Comparison of ENCODE assay signal across 8 cellular contexts in the genomic region with DNA sequence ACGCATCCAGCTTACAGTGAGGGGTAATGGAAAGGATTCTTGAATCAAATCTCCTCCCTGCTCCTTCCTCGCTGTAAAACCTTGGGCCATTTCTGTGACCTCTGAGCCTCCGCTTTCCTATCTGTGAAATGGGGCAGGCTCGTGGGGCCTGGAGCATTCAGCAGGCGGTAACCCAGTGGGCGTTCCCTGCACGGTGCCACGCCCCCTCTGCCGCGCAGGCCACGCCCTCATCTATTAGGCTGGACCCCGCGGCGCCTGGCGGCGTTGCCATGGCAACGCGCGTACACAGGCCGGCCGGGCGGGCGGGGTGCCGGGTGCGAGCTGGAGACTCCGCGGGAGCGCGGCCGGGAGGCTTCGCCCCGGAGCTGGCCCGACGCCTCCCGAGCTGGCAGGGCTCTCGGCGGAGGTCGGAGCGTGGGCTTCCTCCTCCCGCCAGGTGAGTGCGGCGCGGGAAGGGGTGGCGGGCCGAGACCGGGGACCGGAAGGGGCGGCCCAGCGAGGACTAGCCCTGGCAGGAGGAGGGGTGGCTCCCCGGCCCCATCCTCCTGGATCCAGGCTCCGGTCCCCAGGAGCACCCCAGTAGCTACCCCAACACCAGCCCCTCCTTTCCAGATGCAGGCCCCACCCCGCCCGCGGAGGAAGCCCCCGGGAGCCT. TPM values are rescaled to one million over a fixed set of nuclear protein-coding genes. Genes with fewer than 3 reads are reported as not detected.
DNase-seq lines count a peak whose midpoint lies in the region; ATAC-seq and TF ChIP-seq lines count a peak whose summit lies in the region.

TSS of gene FHAD1 (plus strand) at position 264 of the 655 bp plus-strand sequence. CDS start 4,562 bp downstream, outside the sequence.

- H3K27me3 ChIP-seq in Caco-2 (replicated peaks; ENCODE audit: control insufficient read depth, insufficient read depth, low read length), result no peaks in the 10 kb centered on the region
- peaks cover 49% of the 10 kb centered on the region for H3K27me3 ChIP-seq in left ventricle myocardium inferior (ENCODE audit: low read depth)

- peak within 1 kb of the TSS; percentile 52 for H3K4me3 ChIP-seq in Caco-2 (ENCODE audit: low read depth, low read length)
- peak within 1 kb of the TSS; percentile 61 for H3K4me3 ChIP-seq in left ventricle myocardium inferior

- peak within 1 kb of the TSS; percentile 83 for H3K4me3 Mint-ChIP-seq in Caco-2 (ENCODE audit: unreplicated experiment)

- H3K4me1 Mint-ChIP-seq in Caco-2 (ENCODE audit: low read depth, unreplicated experiment), result no peaks in the 10 kb centered on the region

- DNase-seq in Caco-2 (peak; percentile 72 to 82), RWPE1 (ENCODE audit: low spot score) (peak; percentile 90), left ventricle myocardium inferior (peak; percentile 32), pulmonary artery endothelial cell (ENCODE audit: low read depth, low spot score) (peak; percentile 15)
- DNase-seq in activated naive CD8-positive, alpha-beta T cell treated with anti-CD3 and anti-CD28 coated beads, Interleukin-2, amount 50 U/mL, for 16 hours (ENCODE audit: low read depth, low spot score), result peak; percentile 27

- TF ChIP-seq CTCF in Caco-2 (IDR thresholded peaks at IDR 0.05; ENCODE audit: insufficient read depth in 1 of 2, low read depth in 1 of 2, low read length in 1 of 2, severe bottlenecking in 1 of 2, unreplicated experiment in 1 of 2) (no peak), RWPE1 (conservative IDR thresholded peaks at IDR 0.05; ENCODE audit: low read depth) (no peak), left ventricle myocardium inferior (IDR thresholded peaks at IDR 0.05; ENCODE audit: borderline replicate concordance) (no peak)

- H3K4me1 ChIP-seq in Caco-2, result peaks cover 5% of the 10 kb centered on the region; the same call in 1 of the 2 replicates
- H3K4me1 ChIP-seq in left ventricle myocardium inferior, result peaks cover 11% of the 10 kb centered on the region

- intact Hi-C loops in Caco-2 (cut with micrococcal nuclease; ENCODE audit: unreplicated experiment), result no loop called here
- intact Hi-C loops in left ventricle myocardium inferior (cut with micrococcal nuclease), result no loop called here

- no TSS peak for BruUV-seq in Caco-2 (replicated peaks; lab: Mats Ljungman, UMichigan)

- peaks cover 5% of the 10 kb centered on the region for H3K27me3 Mint-ChIP-seq in Caco-2 (ENCODE audit: insufficient read depth, unreplicated experiment)

- no peaks in the 10 kb centered on the region for H3K9me3 ChIP-seq in Caco-2
- no peaks in the 10 kb centered on the region for H3K9me3 ChIP-seq in left ventricle myocardium inferior (replicated peaks)

- peaks cover 15% of the 10 kb centered on the region for H3K36me3 Mint-ChIP-seq in Caco-2 (ENCODE audit: insufficient read depth, unreplicated experiment)

- POLR2A ChIA-PET in Caco-2 (lab: Charles Lee) (no interaction called here), RWPE1 (lab: Yijun Ruan, JAX; ENCODE audit: low non-redundant PET) (no interaction called here)

- no peaks in the 10 kb centered on the region for H3K36me3 ChIP-seq in Caco-2 (ENCODE audit: control insufficient read depth, insufficient read depth, low read length)
- H3K36me3 ChIP-seq in left ventricle myocardium inferior, result no peaks in the 10 kb centered on the region

- no peaks in the 10 kb centered on the region for H3K9me3 Mint-ChIP-seq in Caco-2 (ENCODE audit: unreplicated experiment)

- H3K27ac Mint-ChIP-seq in Caco-2 (ENCODE audit: unreplicated experiment), result peak within 1 kb of the TSS; percentile 79

- H3K27ac ChIP-seq in RWPE1 (peak within 1 kb of the TSS; percentile 76), left ventricle myocardium inferior (replicated peaks) (no peak within 1 kb of the TSS)

- CTCF ChIA-PET in Caco-2 (lab: Charles Lee), result interaction anchor here (0.6 to 0.7 kb wide), 2 partner anchors 73 to 442 kb away, joined by 3 read pairs; no protein-coding TSS in a partner anchor
- CTCF ChIA-PET in RWPE1 (lab: Yijun Ruan, JAX), result interaction anchor here (0.6 to 0.7 kb wide), 2 partner anchors 94 to 178 kb away, joined by 3 to 4 read pairs; partner anchors contain the start of gene TMEM51

- ATAC-seq in HG03521 (IDR thresholded peaks at IDR 0.05; ENCODE audit: unreplicated experiment) (peak; percentile 64), GM18867 (IDR thresholded peaks at IDR 0.05; ENCODE audit: unreplicated experiment) (no peak), GM18511 (IDR thresholded peaks at IDR 0.05; ENCODE audit: unreplicated experiment) (no peak)

RNA-seq across cellular contexts. Expression of gene FHAD1, which starts in this region (rescaled TPM):
- total RNA-seq in Caco-2 (2022) (0.18 TPM in 1 of 2 replicates, not detected in the other), left ventricle myocardium inferior (not detected), pulmonary artery endothelial cell (0.20 and 0.25 TPM in 2 replicates)

Comparison
In these comparisons a context has a peak if more than half of its experiments do, and no peak if none do; other contexts are left out.
1. Peak in DNase-seq and H3K4me3 ChIP-seq in Caco-2; RNA of the gene not detected or under 1 TPM.
2. Peak in DNase-seq and H3K4me3 ChIP-seq in left ventricle myocardium inferior; RNA of the gene not detected or under 1 TPM.
3. Peak in DNase-seq in pulmonary artery endothelial cell; RNA of the gene not detected or under 1 TPM.
4. DNase-seq: peak in every context shown above with its lines; median percentile 90 in RWPE1; 77 in Caco-2; 32 in left ventricle myocardium inferior; 27 in activated naive CD8-positive, alpha-beta T cell treated with anti-CD3 and anti-CD28 coated beads, Interleukin-2, amount 50 U/mL, for 16 hours; 15 in pulmonary artery endothelial cell.